15 cellular contexts compared by ENCODE assay signal in genomic region chr5:172636279-172637050, GRCh38.
"Had no signal": no experiment of that assay in that cellular context is flagged by ENCODE, and none has a peak within 500 bp of the region (broad histone marks: within the 10 kb centered on the region; RNA-seq: fewer than 3 reads in every experiment).

No MANE protein-coding gene starts in this region.

- H3K27me3 ChIP-seq: cardiac muscle cell, gastroesophageal sphincter had no signal

- ATAC-seq: effector memory CD8-positive, alpha-beta T cell; gastroesophageal sphincter; stimulated activated effector memory CD8-positive, alpha-beta T cell treated with anti-CD3 and anti-CD28 coated beads, Interleukin-12 subunit alpha, Interleukin-12 subunit beta, amount 100 ng/mL, for 72 hours; T-cell had no signal

- H3K27ac Mint-ChIP-seq: activated CD4-positive, alpha-beta T cell treated with anti-CD3 and anti-CD28 coated beads, Interleukin-2, amount 10 ng/mL, durations not matched to agents 24 days and 14 days; activated naive CD8-positive, alpha-beta T cell treated with anti-CD3 and anti-CD28 coated beads, Interleukin-2, amount 10 ng/mL, durations not matched to agents 7 days and 5 days; effector memory CD8-positive, alpha-beta T cell; naive B cell; stimulated activated effector memory CD8-positive, alpha-beta T cell treated with anti-CD3 and anti-CD28 coated beads, Interleukin-12 subunit alpha, Interleukin-12 subunit beta, amount 100 ng/mL, for 72 hours; T-cell had no signal

- H3K36me3 Mint-ChIP-seq: naive B cell; stimulated activated effector memory CD8-positive, alpha-beta T cell treated with anti-CD3 and anti-CD28 coated beads, Interleukin-12 subunit alpha, Interleukin-12 subunit beta, amount 100 ng/mL, for 72 hours; T-cell had no signal

- FAIRE-seq: astrocyte, kidney had no signal

- H3K4me3 ChIP-seq: cardiac muscle cell, gastroesophageal sphincter had no signal

- DNase-seq: activated CD4-positive, alpha-beta T cell treated with anti-CD3 and anti-CD28 coated beads, Interleukin-2, amount 10 ng/mL, durations not matched to agents 24 days and 14 days; activated gamma-delta T cell; activated naive CD8-positive, alpha-beta T cell treated with anti-CD3 and anti-CD28 coated beads, Interleukin-2, amount 10 ng/mL, durations not matched to agents 7 days and 5 days; cortex of kidney; effector memory CD8-positive, alpha-beta T cell; kidney; naive B cell; T-cell; trophoblast cell; WERI-Rb-1 had no signal

- H3K36me3 ChIP-seq: cardiac muscle cell, gastroesophageal sphincter had no signal

- H3K4me3 Mint-ChIP-seq: activated CD4-positive, alpha-beta T cell treated with anti-CD3 and anti-CD28 coated beads, Interleukin-2, amount 10 ng/mL, durations not matched to agents 24 days and 14 days; activated naive CD8-positive, alpha-beta T cell treated with anti-CD3 and anti-CD28 coated beads, Interleukin-2, amount 10 ng/mL, durations not matched to agents 7 days and 5 days; effector memory CD8-positive, alpha-beta T cell; stimulated activated effector memory CD8-positive, alpha-beta T cell treated with anti-CD3 and anti-CD28 coated beads, Interleukin-12 subunit alpha, Interleukin-12 subunit beta, amount 100 ng/mL, for 72 hours; T-cell had no signal

- H3K9me3 ChIP-seq: gastroesophageal sphincter had no signal

- H3K27ac ChIP-seq: cardiac muscle cell, epithelial cell of prostate, gastroesophageal sphincter, WERI-Rb-1 had no signal

- H3K9me3 Mint-ChIP-seq: activated CD4-positive, alpha-beta T cell treated with anti-CD3 and anti-CD28 coated beads, Interleukin-2, amount 10 ng/mL, durations not matched to agents 24 days and 14 days; activated naive CD8-positive, alpha-beta T cell treated with anti-CD3 and anti-CD28 coated beads, Interleukin-2, amount 10 ng/mL, durations not matched to agents 7 days and 5 days; effector memory CD8-positive, alpha-beta T cell; stimulated activated effector memory CD8-positive, alpha-beta T cell treated with anti-CD3 and anti-CD28 coated beads, Interleukin-12 subunit alpha, Interleukin-12 subunit beta, amount 100 ng/mL, for 72 hours; T-cell had no signal
